Comparison of ENCODE assay signal across 8 cellular contexts in genomic region chr22:26428515-26429457, GRCh38. TPM values are rescaled to one million over a fixed set of nuclear protein-coding genes. Genes with fewer than 3 reads are reported as not detected.
DNase-seq lines count a peak whose midpoint lies in the region; ATAC-seq and TF ChIP-seq lines count a peak whose summit lies in the region.

Gene ASPHD2, plus strand, starts transcription at chr22:26429260. Its CDS starts 4,356 bp downstream, at chr22:26433616.

- H3K27me3 ChIP-seq in dorsolateral prefrontal cortex: no peaks in the 10 kb centered on the region

- intact Hi-C loops in dorsolateral prefrontal cortex (cut with DNase I): loop anchor here in 1 of 2 donors (5.0 kb wide), 1 partner anchor 54 kb away; the partner anchor contains the start of genes HPS4 and SRRD

- peak within 1 kb of the TSS; percentile 64 for H3K4me3 ChIP-seq in AG10803 (ENCODE audit: low read length)
- H3K4me3 ChIP-seq in dorsolateral prefrontal cortex: peak within 1 kb of the TSS; percentile 49 to 80 (median 67)

- DNase-seq in AG10803 (ENCODE audit: low read depth) (peak; percentile 48), NCI-H69 (lab: John Stamatoyannopoulos, UW) (peak; percentile 92), dorsolateral prefrontal cortex (peak in 5 of 10 donors; percentile 36 to 79 (median 72)), lung microvascular endothelial cell (ENCODE audit: low read depth in 2 of 2) (peak; percentile 51 to 66)
- DNase-seq in activated CD4-positive, alpha-beta T cell treated with anti-CD3 and anti-CD28 coated beads, Interleukin-2, amount 50 U/mL, for 4 hours: peak; percentile 69 to 70
- DNase-seq in stimulated activated CD4-positive, alpha-beta T cell treated with anti-CD3 and anti-CD28 coated beads, TNF-alpha, amount 100 ng/mL, for 24 hours (ENCODE audit: low read depth in 3 of 3): peak; percentile 63 to 72 (median 63)

- ATAC-seq in GM19023 (IDR thresholded peaks at IDR 0.05; ENCODE audit: unreplicated experiment) (peak; percentile 70), HG03159 (IDR thresholded peaks at IDR 0.05; ENCODE audit: unreplicated experiment) (peak; percentile 74)

- TF ChIP-seq CTCF in AG10803 (conservative IDR thresholded peaks at IDR 0.05; ENCODE audit: low read length) (no peak), dorsolateral prefrontal cortex (IDR thresholded peaks at IDR 0.05 in 54 of 56, conservative IDR thresholded peaks at IDR 0.05 in 2 of 56; ENCODE audit: low read depth in 1 of 56, partially characterized antibody in 56 of 56) (peak in 3 of 56 donors; percentile 7 to 17 (median 10))

- H3K27ac ChIP-seq in dorsolateral prefrontal cortex: peak within 1 kb of the TSS in 58 of 59 donors; percentile 5 to 93 (median 80)

RNA-seq across cellular contexts. Expression of gene ASPHD2, which starts in this region (rescaled TPM):
- total RNA-seq in dorsolateral prefrontal cortex (10 to 100 TPM in 111 of 120 experiments, 1 to 10 TPM in 9; 4.8 to 24.5 (median 15.5) TPM), lung microvascular endothelial cell (1.1 and 1.6 TPM in 2 replicates)
